Comparison of ENCODE assay signal across 11 cellular contexts in the genomic region with DNA sequence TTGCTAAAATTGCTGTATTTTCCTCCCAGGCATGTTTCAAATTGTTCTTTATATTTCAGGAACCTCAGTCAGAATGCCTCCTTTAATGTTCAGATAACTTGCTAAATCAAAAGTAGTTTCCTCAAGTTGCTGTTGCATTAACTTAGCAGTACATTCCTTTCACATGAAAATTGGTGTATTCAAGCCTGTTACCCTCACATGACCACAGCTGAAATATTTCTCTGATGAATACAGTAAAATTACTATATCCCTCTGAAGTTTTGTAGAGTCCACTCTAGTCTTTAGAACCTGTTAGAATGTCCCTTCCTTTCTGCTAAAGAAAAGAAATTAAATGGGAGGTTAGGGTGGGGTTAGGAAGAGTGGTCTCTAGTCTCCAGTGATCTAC. TPM values are rescaled to one million over a fixed set of nuclear protein-coding genes. Genes with fewer than 3 reads are reported as not detected.
DNase-seq lines count a peak whose midpoint lies in the region; ATAC-seq and TF ChIP-seq lines count a peak whose summit lies in the region.
"Had no signal": no experiment of that assay in that cellular context is flagged by ENCODE, and none has a peak within 500 bp of the region (broad histone marks: within the 10 kb centered on the region; RNA-seq: fewer than 3 reads in every experiment).

No MANE protein-coding gene starts in this region.

- peaks cover 7% of the 10 kb centered on the region for H3K36me3 Mint-ChIP-seq in activated naive CD8-positive, alpha-beta T cell treated with anti-CD3 and anti-CD28 coated beads, Interleukin-2, amount 50 U/mL, for 24 hours (ENCODE audit: low read depth)
- H3K36me3 Mint-ChIP-seq in naive B cell = peaks cover 10 to 25% of the 10 kb centered on the region in 2 donors

- peaks cover 18% of the 10 kb centered on the region for H3K9me3 Mint-ChIP-seq in activated naive CD8-positive, alpha-beta T cell treated with anti-CD3 and anti-CD28 coated beads, Interleukin-2, amount 50 U/mL, for 24 hours
- H3K9me3 Mint-ChIP-seq in naive B cell = peaks cover 0 to 18% (median 10%) of the 10 kb centered on the region in 7 donors

- DNase-seq in COLO829 (ENCODE audit: low spot score) = peak; percentile 16
- DNase-seq in activated naive CD8-positive, alpha-beta T cell treated with anti-CD3 and anti-CD28 coated beads, Interleukin-2, amount 50 U/mL, for 24 hours = no peak
- DNase-seq in naive B cell = no peak
- no peak for DNase-seq in stomach
- no peak for DNase-seq in stimulated activated CD4-positive, alpha-beta T cell treated with anti-CD3 and anti-CD28 coated beads, Interleukin-12 subunit alpha, Interleukin-12 subunit beta, amount 100 ng/mL, for 4 hours
- no peak for DNase-seq in NCI-H2196 treated with DMSO at 0.1 percent for 48 hours (lab: John Stamatoyannopoulos, UW; ENCODE audit: unreplicated experiment)
- DNase-seq: hippocampal formation, NCI-H526 treated with DMSO at 0.1 percent for 48 hours had no signal

- peak overlapping the region; percentile 70 for H3K4me3 Mint-ChIP-seq in activated naive CD8-positive, alpha-beta T cell treated with anti-CD3 and anti-CD28 coated beads, Interleukin-2, amount 50 U/mL, for 24 hours
- H3K4me3 Mint-ChIP-seq in naive B cell = peak overlapping the region; percentile 84 to 95 (median 92)

- no peak for TF ChIP-seq CTCF in stomach (IDR thresholded peaks at IDR 0.05)

- H3K4me1 Mint-ChIP-seq in activated naive CD8-positive, alpha-beta T cell treated with anti-CD3 and anti-CD28 coated beads, Interleukin-2, amount 50 U/mL, for 24 hours = peaks cover 50% of the 10 kb centered on the region
- peaks cover 43 to 47% (median 46%) of the 10 kb centered on the region in 3 donors for H3K4me1 Mint-ChIP-seq in naive B cell

- no peaks in the 10 kb centered on the region for H3K27me3 Mint-ChIP-seq in activated naive CD8-positive, alpha-beta T cell treated with anti-CD3 and anti-CD28 coated beads, Interleukin-2, amount 50 U/mL, for 24 hours
- no peaks in the 10 kb centered on the region for H3K27me3 Mint-ChIP-seq in naive B cell

- intact Hi-C loops in stomach (cut with DNase I; ENCODE audit: low total_unique reads) = no loop called here

- peak overlapping the region; percentile 87 for H3K27ac Mint-ChIP-seq in activated naive CD8-positive, alpha-beta T cell treated with anti-CD3 and anti-CD28 coated beads, Interleukin-2, amount 50 U/mL, for 24 hours
- peak overlapping the region; percentile 64 to 97 (median 87) for H3K27ac Mint-ChIP-seq in naive B cell

- no peak overlapping the region for H3K4me3 ChIP-seq in stomach
- H3K4me3 ChIP-seq: tibial artery had no signal

- peak; percentile 9 for ATAC-seq in HG03066 (IDR thresholded peaks at IDR 0.05; ENCODE audit: low read depth, unreplicated experiment)
- no peak for ATAC-seq in activated naive CD8-positive, alpha-beta T cell treated with anti-CD3 and anti-CD28 coated beads, Interleukin-2, amount 50 U/mL, for 24 hours
- no peak for ATAC-seq in naive B cell (ENCODE audit: low read depth in 2 of 2)
- no peak for ATAC-seq in HG02885 (IDR thresholded peaks at IDR 0.05; ENCODE audit: poor library complexity, unreplicated experiment)

- H3K9me3 ChIP-seq in stomach = peaks cover 0 to 6% (median 0%) of the 10 kb centered on the region in 4 donors
- H3K9me3 ChIP-seq: tibial artery had no signal

- H3K36me3 ChIP-seq in stomach = no peaks in the 10 kb centered on the region
- H3K36me3 ChIP-seq: tibial artery had no signal

- no peak for TF ChIP-seq POLR2A in stomach (IDR thresholded peaks at IDR 0.05)

- peaks cover 0 to 4% (median 0%) of the 10 kb centered on the region in 4 donors for H3K4me1 ChIP-seq in stomach
- H3K4me1 ChIP-seq: tibial artery had no signal

- H3K27ac ChIP-seq in stomach = no peak overlapping the region
- H3K27ac ChIP-seq: tibial artery had no signal

- TF ChIP-seq EP300 in stomach (IDR thresholded peaks at IDR 0.05) = no peak

- no peaks in the 10 kb centered on the region for H3K27me3 ChIP-seq in stomach
- H3K27me3 ChIP-seq: tibial artery had no signal

RNA-seq across cellular contexts. Expression of a gene that starts 24.5 kb away (rescaled TPM):
- polyA plus RNA-seq in naive B cell (ENCODE audit: low read depth in 6 of 6) = 100 to 1,000 TPM in 1 of 6 donors, 10 to 100 TPM in 5; 56.2 to 102 (median 83.6) TPM
- 10 to 100 TPM in 4 of 5 donors, 1 to 10 TPM in 1; 2.6 to 50.9 (median 25.1) TPM for total RNA-seq in stomach
- polyA plus RNA-seq in stomach = 1 to 10 TPM; 2.7 to 9.3 (median 4.0) TPM

Comparison
In these comparisons a context has a peak if more than half of its experiments do, and no peak if none do; other contexts are left out.
1. RNA of a gene that starts 24.5 kb away (polyA plus RNA-seq): 56.2 to 102 TPM in naive B cell; 2.7 to 9.3 TPM in stomach; every median in the first group is over 4 times any median in the second.